In genomic region chr1:173867753-173868265, GRCh38 we compare ENCODE assay signal across 1 cellular context.
TF ChIP-seq lines count a peak whose summit lies in the region.

TSS of gene GAS5 (minus strand) at chr1:173867989.

TF ChIP-seq in K562, 482 proteins besides CTCF, POLR2A, EP300 and RAD21 (continued from another document and continues in another):
- TF ChIP-seq PATZ1 (CRISPR knock-in tag; IDR thresholded peaks at IDR 0.05; ENCODE audit: borderline replicate concordance) (peak; percentile 82; the same call in 1 of the 2 replicates), USF2 (CRISPR knock-in tag; IDR thresholded peaks at IDR 0.05) (peak; percentile 96), IFI16 (CRISPR knock-in tag; IDR thresholded peaks at IDR 0.05) (no peak), MAX (CRISPR knock-in tag; IDR thresholded peaks at IDR 0.05) (peak; percentile 88), FOXM1 (IDR thresholded peaks at IDR 0.05; ENCODE audit: low read depth) (no peak), FOXM1 (CRISPR knock-in tag; IDR thresholded peaks at IDR 0.05; ENCODE audit: low read depth) (no peak; the same call in 1 of the 2 replicates), KDM5B (IDR thresholded peaks at IDR 0.05; ENCODE audit: insufficient replicate concordance, low read depth, low read length) (peak; percentile 100), ADNP (tag; IDR thresholded peaks at IDR 0.05) (no peak), CBX8 (IDR thresholded peaks at IDR 0.05; ENCODE audit: borderline replicate concordance, extremely low read depth, low read depth, low read length, poor library complexity, severe bottlenecking) (no peak), ZNF57 (CRISPR knock-in tag; IDR thresholded peaks at IDR 0.05) (no peak), CBX2 (IDR thresholded peaks at IDR 0.05; ENCODE audit: insufficient read depth, low read length, poor library complexity, severe bottlenecking) (no peak), ZNF609 (CRISPR knock-in tag; IDR thresholded peaks at IDR 0.05; ENCODE audit: borderline replicate concordance) (no peak; the same call in none of the 2 replicates), ZNF253 (CRISPR knock-in tag; conservative IDR thresholded peaks at IDR 0.05) (no peak), COPS2 (conservative IDR thresholded peaks at IDR 0.05) (no peak), DDX20 (tag; IDR thresholded peaks at IDR 0.05; ENCODE audit: low read depth) (no peak), RBM14 (IDR thresholded peaks at IDR 0.05; ENCODE audit: borderline replicate concordance, insufficient read depth, low read depth, low read length) (no peak), YBX1 (IDR thresholded peaks at IDR 0.05) (no peak), ZNF551 (CRISPR knock-in tag; IDR thresholded peaks at IDR 0.05) (0 out of 2 replicates have a peak, but pooled peaks have one; percentile 20), ZNF311 (CRISPR knock-in tag; IDR thresholded peaks at IDR 0.05) (no peak), SMAD4 (CRISPR knock-in tag; conservative IDR thresholded peaks at IDR 0.05) (no peak; the same call in 1 of the 2 replicates), BRF2 (IDR thresholded peaks at IDR 0.05; ENCODE audit: borderline replicate concordance, insufficient read depth, insufficient read length) (no peak), FOXK2 (conservative IDR thresholded peaks at IDR 0.05 in 1 of 2, IDR thresholded peaks at IDR 0.05 in 1 of 2; ENCODE audit: low read depth in 2 of 2) (peak; percentile 88 to 90), TEAD4 (IDR thresholded peaks at IDR 0.05; ENCODE audit: low read length) (peak; percentile 37; the same call in 1 of the 2 replicates), TEAD4 (CRISPR knock-in tag; IDR thresholded peaks at IDR 0.05; ENCODE audit: borderline replicate concordance) (no peak), SRSF1 (IDR thresholded peaks at IDR 0.05; ENCODE audit: low read depth, low read length) (no peak), ZNF766 (CRISPR knock-in tag; conservative IDR thresholded peaks at IDR 0.05) (peak; percentile 67; the same call in 1 of the 2 replicates), UBTF (IDR thresholded peaks at IDR 0.05; ENCODE audit: borderline replicate concordance in 1 of 2, low read depth in 2 of 2, low read length in 2 of 2) (no peak)
- TF ChIP-seq, protein P1, sequence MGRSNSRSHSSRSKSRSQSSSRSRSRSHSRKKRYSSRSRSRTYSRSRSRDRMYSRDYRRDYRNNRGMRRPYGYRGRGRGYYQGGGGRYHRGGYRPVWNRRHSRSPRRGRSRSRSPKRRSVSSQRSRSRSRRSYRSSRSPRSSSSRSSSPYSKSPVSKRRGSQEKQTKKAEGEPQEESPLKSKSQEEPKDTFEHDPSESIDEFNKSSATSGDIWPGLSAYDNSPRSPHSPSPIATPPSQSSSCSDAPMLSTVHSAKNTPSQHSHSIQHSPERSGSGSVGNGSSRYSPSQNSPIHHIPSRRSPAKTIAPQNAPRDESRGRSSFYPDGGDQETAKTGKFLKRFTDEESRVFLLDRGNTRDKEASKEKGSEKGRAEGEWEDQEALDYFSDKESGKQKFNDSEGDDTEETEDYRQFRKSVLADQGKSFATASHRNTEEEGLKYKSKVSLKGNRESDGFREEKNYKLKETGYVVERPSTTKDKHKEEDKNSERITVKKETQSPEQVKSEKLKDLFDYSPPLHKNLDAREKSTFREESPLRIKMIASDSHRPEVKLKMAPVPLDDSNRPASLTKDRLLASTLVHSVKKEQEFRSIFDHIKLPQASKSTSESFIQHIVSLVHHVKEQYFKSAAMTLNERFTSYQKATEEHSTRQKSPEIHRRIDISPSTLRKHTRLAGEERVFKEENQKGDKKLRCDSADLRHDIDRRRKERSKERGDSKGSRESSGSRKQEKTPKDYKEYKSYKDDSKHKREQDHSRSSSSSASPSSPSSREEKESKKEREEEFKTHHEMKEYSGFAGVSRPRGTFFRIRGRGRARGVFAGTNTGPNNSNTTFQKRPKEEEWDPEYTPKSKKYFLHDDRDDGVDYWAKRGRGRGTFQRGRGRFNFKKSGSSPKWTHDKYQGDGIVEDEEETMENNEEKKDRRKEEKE (IDR thresholded peaks at IDR 0.05; ENCODE audit: borderline replicate concordance in 1 of 2, control insufficient read depth in 1 of 2, low read depth in 2 of 2, low read length in 1 of 2), result peak in 1 of 2 experiments; percentile 74; a peak in 1 of 4 replicates
- TF ChIP-seq, protein P2, sequence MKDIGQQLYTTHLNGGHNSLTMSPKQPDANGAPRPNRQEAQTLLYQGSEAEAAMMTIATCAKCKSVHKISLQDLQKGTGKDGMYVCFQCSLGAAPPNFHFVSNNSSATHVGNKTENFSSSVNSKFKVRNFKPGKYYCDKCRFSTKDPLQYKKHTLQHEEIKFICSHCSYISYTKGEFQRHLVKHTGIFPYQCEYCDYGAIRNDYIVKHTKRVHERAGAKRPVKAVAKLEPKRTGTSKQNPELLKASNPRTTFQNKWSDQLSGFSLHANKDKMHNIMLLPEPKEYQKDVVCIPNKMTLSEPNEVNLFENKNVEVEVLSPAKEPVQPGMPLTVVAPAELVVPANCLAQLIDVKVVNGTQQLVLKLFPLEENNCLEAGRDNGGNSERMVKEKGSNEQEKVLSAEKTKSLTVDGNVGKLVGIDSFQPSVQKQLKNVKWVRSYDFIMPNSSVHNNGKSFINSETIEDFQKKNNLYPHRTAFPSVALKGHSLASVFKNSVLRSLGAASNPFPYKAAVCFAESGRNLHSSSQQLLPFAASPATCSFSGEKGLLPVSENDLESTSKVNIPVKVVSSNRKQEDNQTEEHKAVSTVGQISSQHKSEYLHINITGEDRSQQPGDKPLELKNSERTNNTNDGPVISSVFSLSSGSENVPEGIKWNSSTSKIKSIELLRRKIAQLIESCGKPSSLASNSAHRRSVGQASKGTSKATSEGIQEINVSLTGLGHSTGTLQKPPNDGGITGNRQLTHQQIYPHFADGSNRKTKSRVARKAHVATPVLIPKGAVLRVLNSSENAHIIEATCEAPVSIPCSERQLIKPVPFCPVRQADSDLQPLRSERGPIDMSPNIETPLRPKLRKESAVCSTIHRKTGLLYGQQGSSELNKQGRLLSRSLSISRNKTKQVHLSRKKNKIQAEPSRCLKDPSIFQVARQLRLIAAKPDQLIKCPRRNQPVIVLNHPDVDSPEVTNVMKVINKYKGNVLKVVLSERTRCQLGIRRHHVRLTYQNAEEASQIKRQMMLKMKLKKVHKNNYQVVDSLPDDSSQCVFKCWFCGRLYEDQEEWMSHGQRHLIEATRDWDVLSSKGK (CRISPR knock-in tag; IDR thresholded peaks at IDR 0.05), result no peak; the same call in 1 of the 2 replicates
- TF ChIP-seq, protein P3, sequence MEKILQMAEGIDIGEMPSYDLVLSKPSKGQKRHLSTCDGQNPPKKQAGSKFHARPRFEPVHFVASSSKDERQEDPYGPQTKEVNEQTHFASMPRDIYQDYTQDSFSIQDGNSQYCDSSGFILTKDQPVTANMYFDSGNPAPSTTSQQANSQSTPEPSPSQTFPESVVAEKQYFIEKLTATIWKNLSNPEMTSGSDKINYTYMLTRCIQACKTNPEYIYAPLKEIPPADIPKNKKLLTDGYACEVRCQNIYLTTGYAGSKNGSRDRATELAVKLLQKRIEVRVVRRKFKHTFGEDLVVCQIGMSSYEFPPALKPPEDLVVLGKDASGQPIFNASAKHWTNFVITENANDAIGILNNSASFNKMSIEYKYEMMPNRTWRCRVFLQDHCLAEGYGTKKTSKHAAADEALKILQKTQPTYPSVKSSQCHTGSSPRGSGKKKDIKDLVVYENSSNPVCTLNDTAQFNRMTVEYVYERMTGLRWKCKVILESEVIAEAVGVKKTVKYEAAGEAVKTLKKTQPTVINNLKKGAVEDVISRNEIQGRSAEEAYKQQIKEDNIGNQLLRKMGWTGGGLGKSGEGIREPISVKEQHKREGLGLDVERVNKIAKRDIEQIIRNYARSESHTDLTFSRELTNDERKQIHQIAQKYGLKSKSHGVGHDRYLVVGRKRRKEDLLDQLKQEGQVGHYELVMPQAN (IDR thresholded peaks at IDR 0.05; ENCODE audit: borderline replicate concordance), result peak; percentile 94
- TF ChIP-seq, protein P4, sequence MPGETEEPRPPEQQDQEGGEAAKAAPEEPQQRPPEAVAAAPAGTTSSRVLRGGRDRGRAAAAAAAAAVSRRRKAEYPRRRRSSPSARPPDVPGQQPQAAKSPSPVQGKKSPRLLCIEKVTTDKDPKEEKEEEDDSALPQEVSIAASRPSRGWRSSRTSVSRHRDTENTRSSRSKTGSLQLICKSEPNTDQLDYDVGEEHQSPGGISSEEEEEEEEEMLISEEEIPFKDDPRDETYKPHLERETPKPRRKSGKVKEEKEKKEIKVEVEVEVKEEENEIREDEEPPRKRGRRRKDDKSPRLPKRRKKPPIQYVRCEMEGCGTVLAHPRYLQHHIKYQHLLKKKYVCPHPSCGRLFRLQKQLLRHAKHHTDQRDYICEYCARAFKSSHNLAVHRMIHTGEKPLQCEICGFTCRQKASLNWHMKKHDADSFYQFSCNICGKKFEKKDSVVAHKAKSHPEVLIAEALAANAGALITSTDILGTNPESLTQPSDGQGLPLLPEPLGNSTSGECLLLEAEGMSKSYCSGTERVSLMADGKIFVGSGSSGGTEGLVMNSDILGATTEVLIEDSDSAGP (CRISPR knock-in tag; IDR thresholded peaks at IDR 0.05), result 0 out of 2 replicates have a peak, but pooled peaks have one; percentile 62
